In genomic region chr3:42855547-42856380, GRCh38 we compare ENCODE assay signal across 17 cellular contexts. TPM values are rescaled to one million over a fixed set of nuclear protein-coding genes. Genes with fewer than 3 reads are reported as not detected.
"Had no signal": no experiment of that assay in that cellular context is flagged by ENCODE, and none has a peak within 500 bp of the region (broad histone marks: within the 10 kb centered on the region; RNA-seq: fewer than 3 reads in every experiment).

No MANE protein-coding gene starts in this region.

- H3K27ac ChIP-seq: esophagus squamous epithelium, lower lobe of right lung had no signal

- H3K9me3 ChIP-seq: esophagus squamous epithelium, lower lobe of right lung had no signal

- H3K4me3 Mint-ChIP-seq: activated CD4-positive, alpha-beta T cell treated with anti-CD3 and anti-CD28 coated beads, Interleukin-2, amount 10 ng/mL, durations not matched to agents 24 days and 14 days; activated naive CD4-positive, alpha-beta T cell treated with anti-CD3 and anti-CD28 coated beads for 36 hours; activated T-helper 17 cell treated with anti-CD3 and anti-CD28 coated beads, Interleukin-2, amount 50 U/mL, for 72 hours; mesothelial cell of epicardium; neural crest cell had no signal

- H3K36me3 ChIP-seq: esophagus squamous epithelium, lower lobe of right lung had no signal

- DNase-seq: activated CD4-positive, alpha-beta T cell treated with anti-CD3 and anti-CD28 coated beads, Interleukin-2, amount 10 ng/mL, durations not matched to agents 24 days and 14 days; activated CD4-positive, CD25-positive, alpha-beta regulatory T cell; activated naive CD4-positive, alpha-beta T cell treated with anti-CD3 and anti-CD28 coated beads for 36 hours; esophagus squamous epithelium; foreskin fibroblast; kidney glomerular epithelial cell; lower lobe of right lung; stimulated activated CD4-positive, alpha-beta T cell treated with anti-CD3 and anti-CD28 coated beads, Interleukin-12 subunit alpha, Interleukin-12 subunit beta, amount 100 ng/mL, for 4 hours; stimulated activated CD4-positive, alpha-beta T cell treated with anti-CD3 and anti-CD28 coated beads, Interleukin-2, amount 100 ng/mL, for 24 hours had no signal

- ATAC-seq: activated T-helper 17 cell treated with anti-CD3 and anti-CD28 coated beads, Interleukin-2, amount 50 U/mL, for 72 hours; lower lobe of right lung had no signal

- FAIRE-seq: astrocyte had no signal

- H3K27ac Mint-ChIP-seq: activated CD4-positive, alpha-beta T cell treated with anti-CD3 and anti-CD28 coated beads, Interleukin-2, amount 10 ng/mL, durations not matched to agents 24 days and 14 days; activated naive CD4-positive, alpha-beta T cell treated with anti-CD3 and anti-CD28 coated beads for 36 hours; activated T-helper 17 cell treated with anti-CD3 and anti-CD28 coated beads, Interleukin-2, amount 50 U/mL, for 72 hours; mesothelial cell of epicardium had no signal

- H3K36me3 Mint-ChIP-seq: mesothelial cell of epicardium had no signal

- H3K4me3 ChIP-seq: esophagus squamous epithelium, lower lobe of right lung had no signal

- H3K27me3 ChIP-seq: esophagus squamous epithelium had no signal

- H3K4me1 Mint-ChIP-seq: activated CD4-positive, alpha-beta T cell treated with anti-CD3 and anti-CD28 coated beads, Interleukin-2, amount 10 ng/mL, durations not matched to agents 24 days and 14 days; activated T-helper 17 cell treated with anti-CD3 and anti-CD28 coated beads, Interleukin-2, amount 50 U/mL, for 72 hours; neural crest cell had no signal

RNA-seq across cellular contexts. Expression of gene CYP8B1, which starts 19.9 kb away (rescaled TPM):
- total RNA-seq: activated CD4-positive, alpha-beta T cell treated with anti-CD3 and anti-CD28 coated beads, Interleukin-2, amount 10 ng/mL, durations not matched to agents 24 days and 14 days; activated naive CD4-positive, alpha-beta T cell treated with anti-CD3 and anti-CD28 coated beads for 36 hours; activated T-helper 17 cell treated with anti-CD3 and anti-CD28 coated beads, Interleukin-2, amount 50 U/mL, for 72 hours; astrocyte; esophagus squamous epithelium; lower lobe of right lung; mesothelial cell of epicardium; neural crest cell; osteoblast; pulmonary artery endothelial cell; T-helper 1 cell treated with Interleukin-12 subunit alpha and Interleukin-12 subunit beta and Interleukin-4 antibody, amounts not matched to agents 30 ng/mL and 1 ng/mL, for 36 hours; urinary bladder had no signal

RNA-seq across cellular contexts. Expression of gene ACKR2, which starts 46.5 kb away (rescaled TPM):
- total RNA-seq: osteoblast, pulmonary artery endothelial cell had no signal

RNA-seq across cellular contexts. Expression of gene ZNF662, which starts 50.2 kb away (rescaled TPM):
- total RNA-seq: neural crest cell had no signal
